10 cellular contexts compared by ENCODE assay signal in the genomic region with DNA sequence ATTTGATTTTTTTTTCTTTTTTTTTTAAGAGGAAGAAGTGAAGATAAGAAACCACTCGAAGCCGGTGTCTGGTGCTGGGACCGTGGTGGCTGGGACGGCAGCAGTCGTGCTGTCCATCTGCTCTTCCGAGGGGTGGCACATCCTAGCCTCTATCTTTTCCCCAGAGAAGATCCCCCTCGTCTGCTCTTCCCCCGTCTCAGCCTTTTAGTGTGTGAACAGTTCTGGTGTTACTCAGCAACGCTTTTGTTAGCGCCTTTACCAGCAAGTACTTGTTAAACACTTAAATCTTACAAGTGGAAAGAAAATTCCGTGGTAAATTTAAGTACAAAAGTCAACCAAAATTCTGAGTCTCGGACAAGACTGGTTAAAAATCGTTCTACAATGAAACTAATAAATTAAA.
DNase-seq lines count a peak whose midpoint lies in the region; ATAC-seq and TF ChIP-seq lines count a peak whose summit lies in the region.
"Had no signal": no experiment of that assay in that cellular context is flagged by ENCODE, and none has a peak within 500 bp of the region (broad histone marks: within the 10 kb centered on the region; RNA-seq: fewer than 3 reads in every experiment).

No MANE protein-coding gene starts in this region.

- H4K91ac ChIP-seq in trophoblast cell (ENCODE audit: low read depth, low read length), result peak overlapping the region; percentile 84

- no peaks in the 10 kb centered on the region; the same call in 1 of the 2 replicates for H3K9me2 ChIP-seq in PC-3 (replicated peaks; ENCODE audit: low read length)

- H3K18ac ChIP-seq in trophoblast cell (ENCODE audit: low read length), result no peak overlapping the region

- peak overlapping the region; percentile 10 for H3K4ac ChIP-seq in trophoblast cell (ENCODE audit: low read depth, low read length)

- CTCF ChIA-PET in PC-3 (lab: Charles Lee), result no interaction called here

- H2BK120ac ChIP-seq in trophoblast cell (ENCODE audit: insufficient read depth, low read length, poor library complexity), result peak overlapping the region; percentile 85

- H3K27me3 ChIP-seq in PC-3 (ENCODE audit: low read length) (no peaks in the 10 kb centered on the region), trophoblast cell (ENCODE audit: insufficient read depth, low read length) (no peaks in the 10 kb centered on the region), left ventricle myocardium inferior (ENCODE audit: low read depth) (peaks cover 11% of the 10 kb centered on the region)

- H4K20me1 ChIP-seq in PC-3 (ENCODE audit: low read length), result no peaks in the 10 kb centered on the region

- TF ChIP-seq CTCF in GM12865 (IDR thresholded peaks at IDR 0.05; ENCODE audit: insufficient read depth, low read depth, low read length, missing control alignments) (no peak), PC-3 (conservative IDR thresholded peaks at IDR 0.05; ENCODE audit: low read depth, low read length) (no peak), epithelial cell of esophagus (IDR thresholded peaks at IDR 0.05; ENCODE audit: insufficient read depth, low read depth, low read length, missing control alignments) (no peak), left ventricle myocardium inferior (IDR thresholded peaks at IDR 0.05; ENCODE audit: borderline replicate concordance) (no peak)

- DNase-seq in GM12865 (ENCODE audit: low read depth), result peak; percentile 52
- no peak for DNase-seq in PC-3
- DNase-seq in epithelial cell of esophagus (ENCODE audit: low read depth), result peak; percentile 40
- DNase-seq in trophoblast cell, result peak in 1 of 2 donors; percentile 13
- no peak for DNase-seq in left ventricle myocardium inferior
- no peak for DNase-seq in cerebellar cortex (ENCODE audit: low spot score)
- DNase-seq: NCI-H1436 treated with DMSO at 0.1 percent for 48 hours, T-helper 9 cell had no signal

- peak overlapping the region; percentile 9 for H3K14ac ChIP-seq in trophoblast cell (ENCODE audit: low read length)

- H3K79me2 ChIP-seq in PC-3 (ENCODE audit: low read length) (no peaks in the 10 kb centered on the region), trophoblast cell (ENCODE audit: control insufficient read depth, insufficient read depth, low read length, poor library complexity) (peaks cover 4% of the 10 kb centered on the region)

- H2BK5ac ChIP-seq in trophoblast cell (ENCODE audit: low read depth, low read length, poor library complexity), result peak overlapping the region; percentile 71

- H3K79me1 ChIP-seq in trophoblast cell (ENCODE audit: low read length), result peaks cover 39% of the 10 kb centered on the region

- no CpG with 5 or more reads among the region's 13 CpGs for WGBS in trophoblast cell (ENCODE audit: extremely low coverage, insufficient coverage, insufficient read length)

- H3K9me3 ChIP-seq in PC-3 (ENCODE audit: low read length) (peaks cover 9% of the 10 kb centered on the region), trophoblast cell (ENCODE audit: insufficient read depth, low read depth, low read length) (peaks cover 3% of the 10 kb centered on the region), left ventricle myocardium inferior (replicated peaks) (peaks cover 16% of the 10 kb centered on the region)

- H2AK5ac ChIP-seq in trophoblast cell (ENCODE audit: low read length), result no peak overlapping the region

- H3K36me3 ChIP-seq in PC-3 (ENCODE audit: low read depth, low read length), result no peaks in the 10 kb centered on the region
- H3K36me3 ChIP-seq in trophoblast cell (ENCODE audit: control insufficient read depth in 1 of 2, insufficient read depth in 2 of 2, low read length in 2 of 2), result no peaks in the 10 kb centered on the region
- no peaks in the 10 kb centered on the region for H3K36me3 ChIP-seq in left ventricle myocardium inferior

- H3F3A ChIP-seq in PC-3 (ENCODE audit: low read length, unreplicated experiment), result peaks cover 3% of the 10 kb centered on the region

- peak overlapping the region; percentile 62 for H3K9ac ChIP-seq in PC-3 (ENCODE audit: low read length)
- no peak overlapping the region for H3K9ac ChIP-seq in trophoblast cell (ENCODE audit: low read length)

- TSS peak; percentile 86 for BruUV-seq in PC-3 (replicated peaks; lab: Mats Ljungman, UMichigan)

- POLR2A ChIA-PET in PC-3 (lab: Charles Lee; ENCODE audit: unreplicated experiment), result no interaction called here

- H3K4me1 ChIP-seq in PC-3 (ENCODE audit: insufficient read depth, low read length) (peaks cover 41% of the 10 kb centered on the region), trophoblast cell (ENCODE audit: control insufficient read depth in 1 of 2, insufficient read depth in 2 of 2, low read length in 2 of 2) (peaks cover 21 to 24% of the 10 kb centered on the region in 2 experiments), left ventricle myocardium inferior (no peaks in the 10 kb centered on the region)

- H2AFZ ChIP-seq in PC-3 (ENCODE audit: low read length) (peak overlapping the region; percentile 86), trophoblast cell (ENCODE audit: insufficient read depth, low read length, poor library complexity) (no peak overlapping the region)

- peak overlapping the region; percentile 37 for H2BK12ac ChIP-seq in trophoblast cell (ENCODE audit: low read length)

- H3K4me2 ChIP-seq in PC-3 (ENCODE audit: low read length), result peak overlapping the region; percentile 89
- H3K4me2 ChIP-seq in trophoblast cell (ENCODE audit: low read length), result peak overlapping the region; percentile 57

- intact Hi-C loops in PC-3 (cut with micrococcal nuclease), result loop anchor here (10.0 kb wide), 1 partner anchor 55 kb away; no protein-coding TSS in a partner anchor
- intact Hi-C loops in left ventricle myocardium inferior (cut with micrococcal nuclease), result no loop called here

- peak overlapping the region; percentile 0 for H4K12ac ChIP-seq in trophoblast cell (ENCODE audit: low read depth, low read length)

- H3K4me3 ChIP-seq in GM12865 (ENCODE audit: low read depth, low read length), result peak overlapping the region; percentile 60
- H3K4me3 ChIP-seq in PC-3 (ENCODE audit: low read length), result peak overlapping the region; percentile 62
- H3K4me3 ChIP-seq in epithelial cell of esophagus (ENCODE audit: low read length), result no peak overlapping the region
- H3K4me3 ChIP-seq in trophoblast cell (ENCODE audit: low read depth, low read length), result no peak overlapping the region
- no peak overlapping the region for H3K4me3 ChIP-seq in left ventricle myocardium inferior

- H4K8ac ChIP-seq in trophoblast cell (ENCODE audit: low read depth, low read length), result peak overlapping the region; percentile 16

- no peak overlapping the region for H3K23ac ChIP-seq in trophoblast cell (ENCODE audit: low read length)

- ATAC-seq in PC-3 (peak; percentile 42), GM18498 (IDR thresholded peaks at IDR 0.05; ENCODE audit: unreplicated experiment) (no peak), GM18861 (IDR thresholded peaks at IDR 0.05; ENCODE audit: unreplicated experiment) (no peak)

- H3K27ac ChIP-seq in PC-3 (ENCODE audit: low read length) (peak overlapping the region; percentile 86), trophoblast cell (ENCODE audit: low read depth, low read length) (peak overlapping the region; percentile 95), left ventricle myocardium inferior (replicated peaks) (no peak overlapping the region)

Comparison
In these comparisons a context has a peak if more than half of its experiments do, and no peak if none do; other contexts are left out.
1. DNase-seq: peak in GM12865 (single experiment) and epithelial cell of esophagus (single experiment); none in PC-3 (single experiment), left ventricle myocardium inferior (single experiment) and cerebellar cortex (single experiment).
2. H3K4me3 ChIP-seq: peak in GM12865 (single experiment) and PC-3 (single experiment); none in epithelial cell of esophagus (single experiment), trophoblast cell (single experiment) and left ventricle myocardium inferior (single experiment).